8 cellular contexts compared by ENCODE assay signal in the genomic region with DNA sequence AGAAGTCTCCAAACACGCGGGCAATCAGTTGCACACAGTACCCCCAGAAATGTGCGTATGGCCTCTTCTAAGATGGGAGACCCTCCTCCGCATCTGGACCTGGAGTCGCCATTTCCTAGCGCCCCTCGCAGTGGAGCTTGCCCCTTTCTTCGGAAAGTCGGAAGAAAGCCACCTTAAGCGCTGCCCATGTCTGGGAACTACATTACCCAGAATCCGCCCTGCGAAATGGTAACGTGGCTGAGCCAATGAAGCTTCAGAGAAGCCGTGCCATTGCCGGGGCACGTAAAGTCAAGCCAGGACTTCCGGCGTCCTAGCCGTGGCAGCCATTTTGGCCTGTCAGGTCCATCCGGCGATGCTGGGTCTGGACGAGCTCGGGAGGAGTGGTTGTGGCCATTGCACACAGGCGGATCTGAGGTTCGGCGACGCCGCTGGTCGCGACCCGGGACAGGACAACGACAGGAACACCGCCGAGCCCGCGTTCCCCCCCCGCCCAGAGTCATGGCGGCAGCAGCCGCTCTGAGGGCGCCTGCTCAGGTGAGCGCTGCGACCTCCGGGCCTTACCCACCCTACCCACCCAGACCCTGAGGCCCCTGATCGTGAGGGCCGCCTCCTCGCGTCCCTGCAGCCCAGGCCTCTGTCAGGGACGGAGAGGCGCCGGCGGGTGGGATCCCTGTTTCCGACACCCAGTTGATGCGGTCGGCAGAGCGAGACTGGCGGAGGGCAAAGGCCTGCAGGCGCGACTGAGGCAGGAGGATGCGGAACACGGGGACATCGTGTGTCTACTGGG. TPM values are rescaled to one million over a fixed set of nuclear protein-coding genes. Genes with fewer than 3 reads are reported as not detected.
DNase-seq lines count a peak whose midpoint lies in the region; ATAC-seq lines count a peak whose summit lies in the region.

A gene (plus strand): TSS at position 332 of the 787 bp plus-strand sequence. CDS start 167 bp downstream, at position 499.

- peak within 1 kb of the TSS; percentile 91 for H3K4me3 Mint-ChIP-seq in activated CD4-positive, alpha-beta T cell treated with anti-CD3 and anti-CD28 coated beads, Interleukin-2, amount 10 ng/mL, durations not matched to agents 24 days and 14 days

- H3K4me1 Mint-ChIP-seq in activated CD4-positive, alpha-beta T cell treated with anti-CD3 and anti-CD28 coated beads, Interleukin-2, amount 10 ng/mL, durations not matched to agents 24 days and 14 days = peaks cover 13% of the 10 kb centered on the region

- H3K27ac Mint-ChIP-seq in activated CD4-positive, alpha-beta T cell treated with anti-CD3 and anti-CD28 coated beads, Interleukin-2, amount 10 ng/mL, durations not matched to agents 24 days and 14 days = peak within 1 kb of the TSS; percentile 92

- ATAC-seq in GM18909 (IDR thresholded peaks at IDR 0.05; ENCODE audit: poor library complexity, unreplicated experiment) = peak; percentile 99
- peak; percentile 98 for ATAC-seq in HG03175 (IDR thresholded peaks at IDR 0.05; ENCODE audit: unreplicated experiment)
- peak; percentile 99 for ATAC-seq in left colon

- H3K9me3 Mint-ChIP-seq in activated CD4-positive, alpha-beta T cell treated with anti-CD3 and anti-CD28 coated beads, Interleukin-2, amount 10 ng/mL, durations not matched to agents 24 days and 14 days = peaks cover 36% of the 10 kb centered on the region

- intact Hi-C loops in activated CD4-positive, alpha-beta T cell treated with anti-CD3 and anti-CD28 coated beads, Interleukin-2, amount 10 ng/mL, durations not matched to agents 24 days and 14 days (cut with micrococcal nuclease) = loop anchor here (1.0 to 2.0 kb wide), 2 partner anchors 23 to 45 kb away; a partner anchor contains a TSS
- intact Hi-C loops in left colon (cut with DNase I, micrococcal nuclease) = no loop called here

- peaks cover 54% of the 10 kb centered on the region for H3K36me3 Mint-ChIP-seq in activated CD4-positive, alpha-beta T cell treated with anti-CD3 and anti-CD28 coated beads, Interleukin-2, amount 10 ng/mL, durations not matched to agents 24 days and 14 days (ENCODE audit: low read depth)

- peak; percentile 93 for DNase-seq in AG08396 (ENCODE audit: low spot score)
- peak; percentile 91 to 96 for DNase-seq in NCI-H524 (lab: John Stamatoyannopoulos, UW)
- peak; percentile 96 for DNase-seq in activated CD4-positive, alpha-beta T cell treated with anti-CD3 and anti-CD28 coated beads, Interleukin-2, amount 10 ng/mL, durations not matched to agents 24 days and 14 days
- DNase-seq in dedifferentiated amniotic fluid mesenchymal stem cell (ENCODE audit: extremely low spot score) = peak; percentile 95
- DNase-seq in left colon = peak; percentile 89
- DNase-seq in stimulated activated CD4-positive, alpha-beta T cell treated with anti-CD3 and anti-CD28 coated beads, Interleukin-2, amount 100 ng/mL, for 24 hours = peak; percentile 85 to 86

- H3K27me3 Mint-ChIP-seq in activated CD4-positive, alpha-beta T cell treated with anti-CD3 and anti-CD28 coated beads, Interleukin-2, amount 10 ng/mL, durations not matched to agents 24 days and 14 days = no peaks in the 10 kb centered on the region

RNA-seq across cellular contexts. Expression of the gene that starts here (rescaled TPM):
- total RNA-seq in activated CD4-positive, alpha-beta T cell treated with anti-CD3 and anti-CD28 coated beads, Interleukin-2, amount 10 ng/mL, durations not matched to agents 24 days and 14 days = 11.5 and 13.5 TPM in 2 replicates
- total RNA-seq in left colon = 10 to 100 TPM; 13.0 to 15.2 TPM

Comparison
In these comparisons a context has a peak if more than half of its experiments do, and no peak if none do; other contexts are left out.
1. Peak in every context shown above with its lines: DNase-seq and ATAC-seq.